7 cellular contexts compared by ENCODE assay signal in the genomic region with DNA sequence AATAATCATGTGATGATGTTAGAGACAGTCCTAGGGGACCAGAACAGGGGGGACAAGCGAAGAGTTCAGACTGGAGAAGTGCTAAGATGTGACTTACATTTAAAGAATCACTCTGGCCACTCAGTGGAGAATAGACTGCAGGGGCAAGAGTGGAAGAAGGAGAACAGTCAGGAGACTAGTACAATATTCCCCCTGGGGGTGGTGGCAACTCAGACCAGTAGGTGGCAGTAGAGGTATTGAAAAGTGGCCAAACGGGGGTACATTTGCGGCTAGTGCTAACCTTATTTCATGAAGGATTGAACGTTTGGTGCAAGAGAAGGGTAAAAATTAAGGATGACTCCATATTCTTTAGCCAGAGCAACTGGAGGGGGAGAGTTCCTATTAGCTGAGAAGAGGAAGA. TPM values are rescaled to one million over a fixed set of nuclear protein-coding genes. Genes with fewer than 3 reads are reported as not detected.
DNase-seq lines count a peak whose midpoint lies in the region; ATAC-seq and TF ChIP-seq lines count a peak whose summit lies in the region.

No MANE protein-coding gene starts in this region.

- peak; percentile 65 for DNase-seq in GM10248 (ENCODE audit: extremely low spot score)
- peak; percentile 9 to 44 for DNase-seq in SJSA1 (ENCODE audit: low read depth in 1 of 2, low spot score in 2 of 2)
- peak; percentile 41 for DNase-seq in activated naive CD4-positive, alpha-beta T cell treated with anti-CD3 and anti-CD28 coated beads, Interleukin-2, amount 50 U/mL, for 16 hours
- DNase-seq in left ventricle myocardium superior: peak; percentile 29
- no peak for DNase-seq in spleen

- 3 to 8% (median 6%) methylated on average over 4 of the region's 4 CpGs for WGBS in spleen, 5 donors

- H3K27me3 ChIP-seq in SJSA1 (replicated peaks) (no peaks in the 10 kb centered on the region), spleen (replicated peaks in 1 of 7) (peaks cover 0 to 35% (median 0%) of the 10 kb centered on the region in 7 donors)

- no peaks in the 10 kb centered on the region for H3K9me3 ChIP-seq in SJSA1 (replicated peaks)
- no peaks in the 10 kb centered on the region for H3K9me3 ChIP-seq in spleen

- H3K4me1 ChIP-seq in SJSA1 (replicated peaks): no peaks in the 10 kb centered on the region
- H3K4me1 ChIP-seq in spleen: peaks cover 0 to 4% (median 0%) of the 10 kb centered on the region in 6 donors

- no peak for TF ChIP-seq POLR2A in spleen (IDR thresholded peaks at IDR 0.05)

- CTCF ChIA-PET in GM10248 (lab: Yijun Ruan, JAX): no interaction called here

- H3K4me3 ChIP-seq in SJSA1 (no peak overlapping the region), spleen (no peak overlapping the region)

- no peak overlapping the region for H3K27ac ChIP-seq in SJSA1
- H3K27ac ChIP-seq in spleen: no peak overlapping the region

- intact Hi-C loops in left ventricle myocardium superior (cut with micrococcal nuclease): loop anchor here (10.0 kb wide), 1 partner anchor 67 kb away; no protein-coding TSS in a partner anchor
- intact Hi-C loops in spleen (cut with DNase I; ENCODE audit: low total_unique reads): no loop called here

- no peak for ATAC-seq in left ventricle myocardium superior
- no peak for ATAC-seq in GM19035 (IDR thresholded peaks at IDR 0.05; ENCODE audit: unreplicated experiment)

- H3K36me3 ChIP-seq in SJSA1 (no peaks in the 10 kb centered on the region), spleen (no peaks in the 10 kb centered on the region)

- TF ChIP-seq CTCF in GM10248 (IDR thresholded peaks at IDR 0.05; ENCODE audit: control extremely low read depth, extremely low read depth, low read depth, missing control alignments): peak; percentile 53
- peak; percentile 62 for TF ChIP-seq CTCF in LNCAP (IDR thresholded peaks at IDR 0.05)
- TF ChIP-seq CTCF in spleen (IDR thresholded peaks at IDR 0.05 in 8 of 11, conservative IDR thresholded peaks at IDR 0.05 in 3 of 11): peak in 10 of 11 experiments; percentile 46 to 74 (median 66)

- POLR2A ChIA-PET in GM10248 (lab: Yijun Ruan, JAX): no interaction called here

RNA-seq across cellular contexts. Expression of a gene that starts 2.7 kb away (rescaled TPM):
- total RNA-seq in SJSA1 (2014; rRNA removed; shearing (Covaris generic)): not detected in 2 replicates
- total RNA-seq in left ventricle myocardium superior (1.5 TPM), spleen (1 to 10 TPM; 2.1 to 7.4 (median 3.4) TPM)
- polyA plus RNA-seq in spleen: 1 to 10 TPM in 1 of 3 donors, under 1 TPM in 2; 0.67 to 2.0 (median 0.79) TPM

RNA-seq across cellular contexts. Expression of a gene that starts 4.7 kb away (rescaled TPM):
- 49.0 and 49.6 TPM in 2 replicates for total RNA-seq in SJSA1 (2014; rRNA removed; shearing (Covaris generic))
- 12.0 TPM for total RNA-seq in left ventricle myocardium superior
- 10 to 100 TPM; 15.9 to 30.8 (median 24.8) TPM for total RNA-seq in spleen
- polyA plus RNA-seq in spleen: 10 to 100 TPM; 12.4 to 27.0 (median 14.5) TPM
